Comparison of ENCODE assay signal across 9 cellular contexts in the genomic region with DNA sequence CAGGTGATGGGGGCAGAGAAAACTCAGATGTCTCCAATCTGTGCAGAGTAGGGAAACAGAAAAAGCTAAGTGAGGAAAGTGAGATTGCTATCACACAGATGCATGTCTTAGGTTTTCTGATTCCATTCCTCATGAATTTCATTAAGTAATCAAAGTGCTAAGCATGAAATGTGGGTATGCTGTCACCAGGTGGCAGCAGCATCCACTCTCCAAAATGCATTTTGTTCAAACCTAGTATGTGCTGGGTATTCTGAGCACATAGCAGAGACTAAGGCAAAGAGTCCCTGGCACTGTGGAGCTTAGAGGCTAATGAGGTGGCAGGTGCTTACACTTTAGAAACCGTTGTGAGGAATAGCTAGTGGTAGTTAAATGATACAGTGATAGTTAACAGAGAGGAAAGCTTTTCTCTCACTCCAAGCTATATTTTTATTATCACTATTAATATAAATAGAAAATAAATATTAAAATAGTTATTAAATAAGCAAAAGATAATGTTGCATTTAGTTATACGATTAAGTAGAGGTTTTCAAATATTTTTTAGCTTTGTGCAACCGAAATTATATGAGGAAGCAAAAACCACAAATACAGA.
DNase-seq lines count a peak whose midpoint lies in the region; ATAC-seq, FAIRE-seq and TF ChIP-seq lines count a peak whose summit lies in the region.
"Had no signal": no experiment of that assay in that cellular context is flagged by ENCODE, and none has a peak within 500 bp of the region (broad histone marks: within the 10 kb centered on the region; RNA-seq: fewer than 3 reads in every experiment).

No MANE protein-coding gene starts in this region.

- H3K79me2 ChIP-seq in MM.1S (ENCODE audit: low read length) = no peaks in the 10 kb centered on the region

- H3K27me3 Mint-ChIP-seq in WTC11 (ENCODE audit: low read depth) = peaks cover 30% of the 10 kb centered on the region

- peak overlapping the region; percentile 42; the same call in 1 of the 2 replicates for H3K9ac ChIP-seq in MM.1S (ENCODE audit: low read length)

- WGBS in small intestine, 3 donors = 49 to 56% (median 51%) methylated on average over 3 of the region's 3 CpGs

- H3K9me2 ChIP-seq in MM.1S (replicated peaks; ENCODE audit: insufficient read depth, low read length) = no peaks in the 10 kb centered on the region

- H3K4me2 ChIP-seq in MM.1S (ENCODE audit: low read depth, low read length) = peak overlapping the region; percentile 83

- H3K27ac Mint-ChIP-seq in WTC11 = no peak overlapping the region

- H4K20me1 ChIP-seq in MM.1S (ENCODE audit: insufficient read depth, low read length) = no peaks in the 10 kb centered on the region

- DNase-seq in activated CD4-positive, alpha-beta T cell treated with anti-CD3 and anti-CD28 coated beads for 48 hours = peak; percentile 67
- DNase-seq in activated CD4-positive, alpha-beta T cell treated with anti-CD3 and anti-CD28 coated beads, Interleukin-2, amount 50 U/mL, for 4 hours = no peak
- peak; percentile 83 for DNase-seq in MM.1S
- DNase-seq in WTC11 (ENCODE audit: low spot score) = peak; percentile 42
- peak in 1 of 2 donors; percentile 12 for DNase-seq in foreskin keratinocyte
- DNase-seq in small intestine = peak; percentile 12

- H3K9me3 ChIP-seq in MM.1S (replicated peaks; ENCODE audit: insufficient read depth, low read length) (no peaks in the 10 kb centered on the region), small intestine (ENCODE audit: control insufficient read depth, low read depth) (no peaks in the 10 kb centered on the region)

- peaks cover 15% of the 10 kb centered on the region for H3K9me3 Mint-ChIP-seq in WTC11

- H3K4me1 Mint-ChIP-seq in WTC11 = no peaks in the 10 kb centered on the region

- POLR2A ChIA-PET in WTC11 (lab: Charles Lee) = no interaction called here

- H3F3A ChIP-seq in MM.1S (ENCODE audit: insufficient read depth, low read length) = peaks cover 4% of the 10 kb centered on the region; the same call in 1 of the 2 replicates

- H3K4me1 ChIP-seq in MM.1S (ENCODE audit: low read length) (peaks cover 10% of the 10 kb centered on the region), foreskin keratinocyte (no peaks in the 10 kb centered on the region), small intestine (ENCODE audit: control insufficient read depth in 2 of 2, insufficient read depth in 1 of 2, low read depth in 1 of 2, low read length in 1 of 2) (no peaks in the 10 kb centered on the region)

- H3K4me3 Mint-ChIP-seq in WTC11 = no peak overlapping the region

- TF ChIP-seq CTCF in MM.1S (IDR thresholded peaks at IDR 0.05; ENCODE audit: low read length) (peak; percentile 84), WTC11 (IDR thresholded peaks at IDR 0.05) (peak; percentile 39; the same call in 1 of the 2 replicates), foreskin keratinocyte (conservative IDR thresholded peaks at IDR 0.05) (peak; percentile 67)

- no peaks in the 10 kb centered on the region for H3K36me3 Mint-ChIP-seq in WTC11

- no peak for FAIRE-seq in small intestine (lab: Jason Lieb, UNC)
- FAIRE-seq: endometrium had no signal

- H3K4me3 ChIP-seq in MM.1S (ENCODE audit: low read length) = peak overlapping the region; percentile 63
- H3K4me3 ChIP-seq in small intestine (ENCODE audit: low read depth in 1 of 2, low read length in 2 of 2) = no peak overlapping the region

- peak overlapping the region; percentile 55; the same call in 1 of the 2 replicates for H3K27ac ChIP-seq in MM.1S (ENCODE audit: low read length)
- H3K27ac ChIP-seq in foreskin keratinocyte = no peak overlapping the region
- H3K27ac ChIP-seq in small intestine (ENCODE audit: low read depth in 1 of 2, low read length in 1 of 2) = no peak overlapping the region

- CTCF ChIA-PET in WTC11 (lab: Charles Lee) = interaction anchor here (0.7 to 2.1 kb wide), 10 partner anchors 9 to 317 kb away, joined by 3 to 13 read pairs (median 4); no protein-coding TSS in a partner anchor

- ATAC-seq in WTC11 = peak; percentile 65
- peak; percentile 47 for ATAC-seq in foreskin keratinocyte
- no peak for ATAC-seq in HG02840 (IDR thresholded peaks at IDR 0.05; ENCODE audit: low FRiP score, unreplicated experiment)
- ATAC-seq in GM21576 (IDR thresholded peaks at IDR 0.05; ENCODE audit: unreplicated experiment) = no peak

- H2AFZ ChIP-seq in MM.1S (ENCODE audit: low read length) = peak overlapping the region; percentile 96

- H3K36me3 ChIP-seq in MM.1S (replicated peaks; ENCODE audit: insufficient read depth, low read length) (no peaks in the 10 kb centered on the region), small intestine (ENCODE audit: control insufficient read depth in 2 of 2, insufficient read depth in 2 of 2, low read length in 2 of 2) (no peaks in the 10 kb centered on the region)

- no peaks in the 10 kb centered on the region for H3K27me3 ChIP-seq in MM.1S (replicated peaks; ENCODE audit: insufficient read depth, low read length)
- peaks cover 11% of the 10 kb centered on the region for H3K27me3 ChIP-seq in foreskin keratinocyte
- no peaks in the 10 kb centered on the region for H3K27me3 ChIP-seq in small intestine (ENCODE audit: control insufficient read depth in 2 of 2, insufficient read depth in 2 of 2, low read length in 2 of 2)

TF ChIP-seq in WTC11, 78 proteins besides CTCF, POLR2A, EP300 and RAD21:
- TF ChIP-seq SMAD3 (CRISPR knock-in tag; IDR thresholded peaks at IDR 0.05; ENCODE audit: borderline replicate concordance) = no peak
- TF ChIP-seq HMGA2 (CRISPR knock-in tag; IDR thresholded peaks at IDR 0.05) = peak; percentile 20; the same call in 1 of the 2 replicates
- no peak for TF ChIP-seq FOXK1 (CRISPR knock-in tag; IDR thresholded peaks at IDR 0.05)

Comparison
In these comparisons a context has a peak if more than half of its experiments do, and no peak if none do; other contexts are left out.
1. DNase-seq: peak in activated CD4-positive, alpha-beta T cell treated with anti-CD3 and anti-CD28 coated beads for 48 hours (single experiment), MM.1S (single experiment), WTC11 (single experiment) and small intestine (single experiment); none in activated CD4-positive, alpha-beta T cell treated with anti-CD3 and anti-CD28 coated beads, Interleukin-2, amount 50 U/mL, for 4 hours (0 of 2).
2. ATAC-seq: peak in WTC11 (single experiment) and foreskin keratinocyte (single experiment); none in HG02840 (single experiment) and GM21576 (single experiment).
3. Peak in every context shown above with its lines, with median percentiles within 50 percentile points of each other: CTCF ChIP-seq.